In the genomic region with DNA sequence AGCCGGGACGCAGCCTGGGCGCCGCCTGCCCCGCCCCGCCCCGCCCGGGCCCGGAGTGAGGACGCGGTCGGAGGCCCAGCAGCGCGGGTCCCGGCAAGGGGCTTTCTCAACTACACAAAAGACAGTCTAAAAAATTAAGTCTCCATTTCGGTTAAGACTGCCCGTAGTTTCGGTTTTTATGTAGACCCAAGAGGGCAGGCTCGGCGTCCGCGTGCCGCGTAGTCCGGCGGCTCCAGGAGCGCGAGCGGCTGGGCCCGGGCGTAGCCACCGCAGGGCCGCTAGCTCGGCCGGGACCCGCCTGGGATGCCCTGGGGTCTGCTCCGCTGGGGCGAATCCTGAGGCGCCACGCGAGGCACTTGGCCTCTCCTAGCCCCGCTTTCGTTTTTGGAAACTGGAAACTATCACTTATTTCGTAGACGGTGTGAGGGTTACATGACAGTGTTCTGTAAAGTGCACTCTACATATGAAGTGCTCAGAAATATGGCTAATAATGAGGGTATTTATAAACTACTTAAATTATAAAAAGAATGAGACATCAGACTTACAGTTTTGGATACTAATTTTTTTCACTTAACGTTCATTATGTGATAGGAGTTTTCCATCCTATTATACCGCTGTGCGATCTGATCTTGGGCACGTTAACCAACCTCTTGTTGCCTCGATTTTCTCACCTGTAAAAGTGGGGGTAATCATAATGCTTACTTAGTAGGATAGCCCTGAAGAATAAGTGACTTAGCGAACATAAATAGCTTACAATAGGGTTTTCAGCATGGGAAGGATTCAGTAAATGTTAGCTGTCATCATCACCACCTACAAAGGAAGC, we compare ENCODE assay signal across 1 cellular context.
TF ChIP-seq lines count a peak whose summit lies in the region.

No MANE protein-coding gene starts in this region.

TF ChIP-seq in K562, 482 proteins besides CTCF, POLR2A, EP300 and RAD21 (continued from another document and continues in another):
- TF ChIP-seq, protein P1, sequence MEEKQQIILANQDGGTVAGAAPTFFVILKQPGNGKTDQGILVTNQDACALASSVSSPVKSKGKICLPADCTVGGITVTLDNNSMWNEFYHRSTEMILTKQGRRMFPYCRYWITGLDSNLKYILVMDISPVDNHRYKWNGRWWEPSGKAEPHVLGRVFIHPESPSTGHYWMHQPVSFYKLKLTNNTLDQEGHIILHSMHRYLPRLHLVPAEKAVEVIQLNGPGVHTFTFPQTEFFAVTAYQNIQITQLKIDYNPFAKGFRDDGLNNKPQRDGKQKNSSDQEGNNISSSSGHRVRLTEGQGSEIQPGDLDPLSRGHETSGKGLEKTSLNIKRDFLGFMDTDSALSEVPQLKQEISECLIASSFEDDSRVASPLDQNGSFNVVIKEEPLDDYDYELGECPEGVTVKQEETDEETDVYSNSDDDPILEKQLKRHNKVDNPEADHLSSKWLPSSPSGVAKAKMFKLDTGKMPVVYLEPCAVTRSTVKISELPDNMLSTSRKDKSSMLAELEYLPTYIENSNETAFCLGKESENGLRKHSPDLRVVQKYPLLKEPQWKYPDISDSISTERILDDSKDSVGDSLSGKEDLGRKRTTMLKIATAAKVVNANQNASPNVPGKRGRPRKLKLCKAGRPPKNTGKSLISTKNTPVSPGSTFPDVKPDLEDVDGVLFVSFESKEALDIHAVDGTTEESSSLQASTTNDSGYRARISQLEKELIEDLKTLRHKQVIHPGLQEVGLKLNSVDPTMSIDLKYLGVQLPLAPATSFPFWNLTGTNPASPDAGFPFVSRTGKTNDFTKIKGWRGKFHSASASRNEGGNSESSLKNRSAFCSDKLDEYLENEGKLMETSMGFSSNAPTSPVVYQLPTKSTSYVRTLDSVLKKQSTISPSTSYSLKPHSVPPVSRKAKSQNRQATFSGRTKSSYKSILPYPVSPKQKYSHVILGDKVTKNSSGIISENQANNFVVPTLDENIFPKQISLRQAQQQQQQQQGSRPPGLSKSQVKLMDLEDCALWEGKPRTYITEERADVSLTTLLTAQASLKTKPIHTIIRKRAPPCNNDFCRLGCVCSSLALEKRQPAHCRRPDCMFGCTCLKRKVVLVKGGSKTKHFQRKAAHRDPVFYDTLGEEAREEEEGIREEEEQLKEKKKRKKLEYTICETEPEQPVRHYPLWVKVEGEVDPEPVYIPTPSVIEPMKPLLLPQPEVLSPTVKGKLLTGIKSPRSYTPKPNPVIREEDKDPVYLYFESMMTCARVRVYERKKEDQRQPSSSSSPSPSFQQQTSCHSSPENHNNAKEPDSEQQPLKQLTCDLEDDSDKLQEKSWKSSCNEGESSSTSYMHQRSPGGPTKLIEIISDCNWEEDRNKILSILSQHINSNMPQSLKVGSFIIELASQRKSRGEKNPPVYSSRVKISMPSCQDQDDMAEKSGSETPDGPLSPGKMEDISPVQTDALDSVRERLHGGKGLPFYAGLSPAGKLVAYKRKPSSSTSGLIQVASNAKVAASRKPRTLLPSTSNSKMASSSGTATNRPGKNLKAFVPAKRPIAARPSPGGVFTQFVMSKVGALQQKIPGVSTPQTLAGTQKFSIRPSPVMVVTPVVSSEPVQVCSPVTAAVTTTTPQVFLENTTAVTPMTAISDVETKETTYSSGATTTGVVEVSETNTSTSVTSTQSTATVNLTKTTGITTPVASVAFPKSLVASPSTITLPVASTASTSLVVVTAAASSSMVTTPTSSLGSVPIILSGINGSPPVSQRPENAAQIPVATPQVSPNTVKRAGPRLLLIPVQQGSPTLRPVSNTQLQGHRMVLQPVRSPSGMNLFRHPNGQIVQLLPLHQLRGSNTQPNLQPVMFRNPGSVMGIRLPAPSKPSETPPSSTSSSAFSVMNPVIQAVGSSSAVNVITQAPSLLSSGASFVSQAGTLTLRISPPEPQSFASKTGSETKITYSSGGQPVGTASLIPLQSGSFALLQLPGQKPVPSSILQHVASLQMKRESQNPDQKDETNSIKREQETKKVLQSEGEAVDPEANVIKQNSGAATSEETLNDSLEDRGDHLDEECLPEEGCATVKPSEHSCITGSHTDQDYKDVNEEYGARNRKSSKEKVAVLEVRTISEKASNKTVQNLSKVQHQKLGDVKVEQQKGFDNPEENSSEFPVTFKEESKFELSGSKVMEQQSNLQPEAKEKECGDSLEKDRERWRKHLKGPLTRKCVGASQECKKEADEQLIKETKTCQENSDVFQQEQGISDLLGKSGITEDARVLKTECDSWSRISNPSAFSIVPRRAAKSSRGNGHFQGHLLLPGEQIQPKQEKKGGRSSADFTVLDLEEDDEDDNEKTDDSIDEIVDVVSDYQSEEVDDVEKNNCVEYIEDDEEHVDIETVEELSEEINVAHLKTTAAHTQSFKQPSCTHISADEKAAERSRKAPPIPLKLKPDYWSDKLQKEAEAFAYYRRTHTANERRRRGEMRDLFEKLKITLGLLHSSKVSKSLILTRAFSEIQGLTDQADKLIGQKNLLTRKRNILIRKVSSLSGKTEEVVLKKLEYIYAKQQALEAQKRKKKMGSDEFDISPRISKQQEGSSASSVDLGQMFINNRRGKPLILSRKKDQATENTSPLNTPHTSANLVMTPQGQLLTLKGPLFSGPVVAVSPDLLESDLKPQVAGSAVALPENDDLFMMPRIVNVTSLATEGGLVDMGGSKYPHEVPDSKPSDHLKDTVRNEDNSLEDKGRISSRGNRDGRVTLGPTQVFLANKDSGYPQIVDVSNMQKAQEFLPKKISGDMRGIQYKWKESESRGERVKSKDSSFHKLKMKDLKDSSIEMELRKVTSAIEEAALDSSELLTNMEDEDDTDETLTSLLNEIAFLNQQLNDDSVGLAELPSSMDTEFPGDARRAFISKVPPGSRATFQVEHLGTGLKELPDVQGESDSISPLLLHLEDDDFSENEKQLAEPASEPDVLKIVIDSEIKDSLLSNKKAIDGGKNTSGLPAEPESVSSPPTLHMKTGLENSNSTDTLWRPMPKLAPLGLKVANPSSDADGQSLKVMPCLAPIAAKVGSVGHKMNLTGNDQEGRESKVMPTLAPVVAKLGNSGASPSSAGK (IDR thresholded peaks at IDR 0.05): no peak; the same call in 1 of the 2 replicates
- peak; percentile 25 for TF ChIP-seq HMGN3 (IDR thresholded peaks at IDR 0.05; ENCODE audit: borderline replicate concordance, extremely low read depth, insufficient read length, low read depth, low read length)
- TF ChIP-seq CTBP1 (IDR thresholded peaks at IDR 0.05; ENCODE audit: borderline replicate concordance): peak; percentile 20; the same call in 1 of the 2 replicates
- TF ChIP-seq LEF1 (IDR thresholded peaks at IDR 0.05): no peak
- TF ChIP-seq, protein P2, sequence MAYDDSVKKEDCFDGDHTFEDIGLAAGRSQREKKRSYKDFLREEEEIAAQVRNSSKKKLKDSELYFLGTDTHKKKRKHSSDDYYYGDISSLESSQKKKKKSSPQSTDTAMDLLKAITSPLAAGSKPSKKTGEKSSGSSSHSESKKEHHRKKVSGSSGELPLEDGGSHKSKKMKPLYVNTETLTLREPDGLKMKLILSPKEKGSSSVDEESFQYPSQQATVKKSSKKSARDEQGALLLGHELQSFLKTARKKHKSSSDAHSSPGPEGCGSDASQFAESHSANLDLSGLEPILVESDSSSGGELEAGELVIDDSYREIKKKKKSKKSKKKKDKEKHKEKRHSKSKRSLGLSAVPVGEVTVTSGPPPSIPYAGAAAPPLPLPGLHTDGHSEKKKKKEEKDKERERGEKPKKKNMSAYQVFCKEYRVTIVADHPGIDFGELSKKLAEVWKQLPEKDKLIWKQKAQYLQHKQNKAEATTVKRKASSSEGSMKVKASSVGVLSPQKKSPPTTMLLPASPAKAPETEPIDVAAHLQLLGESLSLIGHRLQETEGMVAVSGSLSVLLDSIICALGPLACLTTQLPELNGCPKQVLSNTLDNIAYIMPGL (CRISPR knock-in tag; IDR thresholded peaks at IDR 0.05): peak; percentile 18; the same call in 1 of the 2 replicates
- 0 out of 2 replicates have a peak, but pooled peaks have one; percentile 9 for TF ChIP-seq TFAP4 (CRISPR knock-in tag; IDR thresholded peaks at IDR 0.05; ENCODE audit: borderline replicate concordance)
- TF ChIP-seq HNRNPLL (IDR thresholded peaks at IDR 0.05; ENCODE audit: low read depth, low read length, poor library complexity, severe bottlenecking): peak; percentile 66
- peak; percentile 55; the same call in 1 of the 2 replicates for TF ChIP-seq ZNF431 (CRISPR knock-in tag; IDR thresholded peaks at IDR 0.05)
- peak; percentile 94 for TF ChIP-seq ZFX (CRISPR knock-in tag; IDR thresholded peaks at IDR 0.05)
- TF ChIP-seq, protein P3, sequence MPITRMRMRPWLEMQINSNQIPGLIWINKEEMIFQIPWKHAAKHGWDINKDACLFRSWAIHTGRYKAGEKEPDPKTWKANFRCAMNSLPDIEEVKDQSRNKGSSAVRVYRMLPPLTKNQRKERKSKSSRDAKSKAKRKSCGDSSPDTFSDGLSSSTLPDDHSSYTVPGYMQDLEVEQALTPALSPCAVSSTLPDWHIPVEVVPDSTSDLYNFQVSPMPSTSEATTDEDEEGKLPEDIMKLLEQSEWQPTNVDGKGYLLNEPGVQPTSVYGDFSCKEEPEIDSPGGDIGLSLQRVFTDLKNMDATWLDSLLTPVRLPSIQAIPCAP (CRISPR knock-in tag; IDR thresholded peaks at IDR 0.05; ENCODE audit: borderline replicate concordance): 0 out of 2 replicates have a peak, but pooled peaks have one; percentile 25
- TF ChIP-seq, protein P4, sequence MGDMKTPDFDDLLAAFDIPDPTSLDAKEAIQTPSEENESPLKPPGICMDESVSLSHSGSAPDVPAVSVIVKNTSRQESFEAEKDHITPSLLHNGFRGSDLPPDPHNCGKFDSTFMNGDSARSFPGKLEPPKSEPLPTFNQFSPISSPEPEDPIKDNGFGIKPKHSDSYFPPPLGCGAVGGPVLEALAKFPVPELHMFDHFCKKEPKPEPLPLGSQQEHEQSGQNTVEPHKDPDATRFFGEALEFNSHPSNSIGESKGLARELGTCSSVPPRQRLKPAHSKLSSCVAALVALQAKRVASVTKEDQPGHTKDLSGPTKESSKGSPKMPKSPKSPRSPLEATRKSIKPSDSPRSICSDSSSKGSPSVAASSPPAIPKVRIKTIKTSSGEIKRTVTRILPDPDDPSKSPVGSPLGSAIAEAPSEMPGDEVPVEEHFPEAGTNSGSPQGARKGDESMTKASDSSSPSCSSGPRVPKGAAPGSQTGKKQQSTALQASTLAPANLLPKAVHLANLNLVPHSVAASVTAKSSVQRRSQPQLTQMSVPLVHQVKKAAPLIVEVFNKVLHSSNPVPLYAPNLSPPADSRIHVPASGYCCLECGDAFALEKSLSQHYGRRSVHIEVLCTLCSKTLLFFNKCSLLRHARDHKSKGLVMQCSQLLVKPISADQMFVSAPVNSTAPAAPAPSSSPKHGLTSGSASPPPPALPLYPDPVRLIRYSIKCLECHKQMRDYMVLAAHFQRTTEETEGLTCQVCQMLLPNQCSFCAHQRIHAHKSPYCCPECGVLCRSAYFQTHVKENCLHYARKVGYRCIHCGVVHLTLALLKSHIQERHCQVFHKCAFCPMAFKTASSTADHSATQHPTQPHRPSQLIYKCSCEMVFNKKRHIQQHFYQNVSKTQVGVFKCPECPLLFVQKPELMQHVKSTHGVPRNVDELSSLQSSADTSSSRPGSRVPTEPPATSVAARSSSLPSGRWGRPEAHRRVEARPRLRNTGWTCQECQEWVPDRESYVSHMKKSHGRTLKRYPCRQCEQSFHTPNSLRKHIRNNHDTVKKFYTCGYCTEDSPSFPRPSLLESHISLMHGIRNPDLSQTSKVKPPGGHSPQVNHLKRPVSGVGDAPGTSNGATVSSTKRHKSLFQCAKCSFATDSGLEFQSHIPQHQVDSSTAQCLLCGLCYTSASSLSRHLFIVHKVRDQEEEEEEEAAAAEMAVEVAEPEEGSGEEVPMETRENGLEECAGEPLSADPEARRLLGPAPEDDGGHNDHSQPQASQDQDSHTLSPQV (IDR thresholded peaks at IDR 0.05): 0 out of 2 replicates have a peak, but pooled peaks have one; percentile 36
- 0 out of 2 replicates have a peak, but pooled peaks have one; percentile 66 for TF ChIP-seq KDM2B (CRISPR knock-in tag; IDR thresholded peaks at IDR 0.05)
- 0 out of 2 replicates have a peak, but pooled peaks have one; percentile 27 for TF ChIP-seq ZNF263 (CRISPR knock-in tag; IDR thresholded peaks at IDR 0.05; ENCODE audit: borderline replicate concordance)
- no peak for TF ChIP-seq MBD1 (CRISPR knock-in tag; IDR thresholded peaks at IDR 0.05)
- no peak for TF ChIP-seq TCF7 (IDR thresholded peaks at IDR 0.05; ENCODE audit: borderline replicate concordance)
- 0 out of 2 replicates have a peak, but pooled peaks have one; percentile 42 for TF ChIP-seq DMBX1 (CRISPR knock-in tag; IDR thresholded peaks at IDR 0.05; ENCODE audit: borderline replicate concordance)
- peak; percentile 71 to 89; a peak in 2 of 4 replicates for TF ChIP-seq UBTF (IDR thresholded peaks at IDR 0.05; ENCODE audit: borderline replicate concordance in 1 of 2, low read depth in 2 of 2, low read length in 2 of 2)
- peak in 1 of 2 experiments; percentile 45; a peak in 2 of 4 replicates for TF ChIP-seq MAZ (CRISPR knock-in tag; conservative IDR thresholded peaks at IDR 0.05 in 1 of 2, IDR thresholded peaks at IDR 0.05 in 1 of 2)
- no peak for TF ChIP-seq HIVEP1 (CRISPR knock-in tag; IDR thresholded peaks at IDR 0.05)
